ENCODE assay signal across 19 cellular contexts in genomic region chr1:3084154-3084553, GRCh38. TPM values are rescaled to one million over a fixed set of nuclear protein-coding genes. Genes with fewer than 3 reads are reported as not detected.
"Had no signal": no experiment of that assay in that cellular context is flagged by ENCODE, and none has a peak within 500 bp of the region (broad histone marks: within the 10 kb centered on the region; RNA-seq: fewer than 3 reads in every experiment).

No MANE protein-coding gene starts in this region.

- H3K9me3 Mint-ChIP-seq: endodermal cell; naive thymus-derived CD4-positive, alpha-beta T cell; nephron progenitor cell had no signal

- H3K27ac Mint-ChIP-seq: endodermal cell; naive thymus-derived CD4-positive, alpha-beta T cell; nephron progenitor cell had no signal

- H3K4me3 Mint-ChIP-seq: endodermal cell; naive thymus-derived CD4-positive, alpha-beta T cell; nephron progenitor cell had no signal

- H3K36me3 ChIP-seq: cardiac muscle cell, thyroid gland had no signal

- H3K9me3 ChIP-seq: thyroid gland had no signal

- H3K36me3 Mint-ChIP-seq: naive thymus-derived CD4-positive, alpha-beta T cell had no signal

- H3K27ac ChIP-seq: cardiac muscle cell, foreskin keratinocyte, thyroid gland had no signal

- H3K4me3 ChIP-seq: cardiac muscle cell, thyroid gland had no signal

- H3K4me1 Mint-ChIP-seq: endodermal cell had no signal

- ATAC-seq: foreskin keratinocyte; naive thymus-derived CD4-positive, alpha-beta T cell had no signal

- DNase-seq: cerebellar nuclear complex; dermis blood vessel endothelial cell; effector CD4-positive, alpha-beta T cell; endodermal cell; erythroblast; foreskin keratinocyte; islet precursor cell; mesendoderm; naive thymus-derived CD4-positive, alpha-beta T cell; nephron progenitor cell; posterior cingulate gyrus; small intestine; stimulated activated CD4-positive, alpha-beta T cell treated with anti-CD3 and anti-CD28 coated beads, Interleukin-12 subunit alpha, Interleukin-12 subunit beta, amount 100 ng/mL, for 4 hours; stimulated activated naive CD4-positive, alpha-beta T cell treated with Interleukin-2 at 50 U/mL for 16 hours; thyroid gland had no signal

- H3K27me3 ChIP-seq: cardiac muscle cell, foreskin keratinocyte, thyroid gland had no signal

- H3K4me1 ChIP-seq: foreskin keratinocyte had no signal

RNA-seq across cellular contexts. Expression of gene PRDM16, which starts 15.2 kb away (rescaled TPM):
- total RNA-seq: dermis blood vessel endothelial cell, endothelial cell of umbilical vein, lung microvascular endothelial cell, mononuclear cell had no signal
- polyA plus RNA-seq: endothelial cell of umbilical vein; naive thymus-derived CD4-positive, alpha-beta T cell had no signal
